In the genomic region with DNA sequence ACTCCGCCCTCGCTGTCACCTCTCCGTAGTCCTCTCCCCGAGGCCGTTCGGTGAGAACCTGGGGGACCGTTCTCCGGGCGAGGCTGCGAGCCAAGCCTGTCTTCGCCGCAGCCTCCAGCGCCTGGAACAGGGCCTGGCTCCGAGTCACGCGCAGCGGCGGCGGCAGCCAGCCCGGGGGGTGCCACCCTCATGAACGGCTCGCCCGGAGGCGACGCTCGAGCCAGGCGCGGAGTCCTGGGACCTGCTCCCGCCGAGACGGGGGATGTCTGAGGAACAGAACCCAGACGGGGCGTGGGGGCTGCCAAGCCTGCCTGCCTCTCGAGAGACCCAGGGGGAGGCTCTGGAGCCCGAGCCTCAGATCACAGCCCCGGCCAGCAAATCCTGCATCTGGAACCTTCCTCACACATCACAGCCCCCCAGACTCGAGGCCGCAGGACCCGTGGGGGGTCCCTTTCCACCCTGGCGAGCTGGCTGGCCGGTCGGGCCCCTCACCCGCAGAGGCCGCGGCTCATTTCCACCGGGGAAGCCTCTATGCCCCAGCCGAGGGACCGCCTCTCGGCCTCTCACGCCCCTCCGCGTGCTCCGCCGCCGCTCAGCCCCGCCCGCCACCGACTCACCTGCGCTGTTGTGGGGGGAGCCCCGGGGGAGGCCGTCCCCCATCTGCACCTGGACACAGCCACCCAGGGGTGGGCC, we compare ENCODE assay signal across 8 cellular contexts. TPM values are rescaled to one million over a fixed set of nuclear protein-coding genes. Genes with fewer than 3 reads are reported as not detected.
DNase-seq lines count a peak whose midpoint lies in the region; ATAC-seq, FAIRE-seq and TF ChIP-seq lines count a peak whose summit lies in the region.

No MANE protein-coding gene starts in this region.

- peaks cover 6 to 12% of the 10 kb centered on the region in 2 experiments; a peak in 3 of 4 replicates for H3K27me3 ChIP-seq in GM12878 (replicated peaks in 1 of 2; ENCODE audit: control insufficient read depth in 2 of 2, insufficient read depth in 2 of 2, low read length in 1 of 2)
- H3K27me3 ChIP-seq in stomach smooth muscle (ENCODE audit: control insufficient read depth in 1 of 2, insufficient read depth in 2 of 2, low read length in 2 of 2) = peaks cover 36 to 58% of the 10 kb centered on the region in 2 donors

- H3K79me2 ChIP-seq in GM12878 (ENCODE audit: control insufficient read depth, insufficient read depth, low read length) = no peaks in the 10 kb centered on the region

- H3K4me1 Mint-ChIP-seq in activated CD4-positive, alpha-beta T cell treated with anti-CD3 and anti-CD28 coated beads for 36 hours = peaks cover 33% of the 10 kb centered on the region

- CTCF ChIA-PET in activated CD4-positive, alpha-beta T cell treated with anti-CD3 and anti-CD28 coated beads for 36 hours (lab: Charles Lee) = interaction anchor here (2.5 kb wide), 1 partner anchor 30 kb away, joined by 8 read pairs; no protein-coding TSS in a partner anchor
- CTCF ChIA-PET in GM12878 (lab: Yijun Ruan, JAX) = interaction anchor here (1.4 to 2.9 kb wide), 3 partner anchors 30 to 244 kb away, joined by 4 to 9 read pairs (median 4); no protein-coding TSS in a partner anchor

- RAD21 ChIA-PET in GM12878 (lab: Charles Lee; ENCODE audit: unreplicated experiment) = interaction anchor here (1.7 to 5.8 kb wide), 3 partner anchors 13 to 48 kb away, joined by 3 to 40 read pairs (median 9); no protein-coding TSS in a partner anchor

- SMC1A ChIA-PET in GM12878 (lab: Charles Lee; ENCODE audit: uncharacterized antibody, unreplicated experiment) = no interaction called here

- no peak for TF ChIP-seq CTCF in GM12878 (IDR thresholded peaks at IDR 0.05 in 2 of 3, conservative IDR thresholded peaks at IDR 0.05 in 1 of 3; ENCODE audit: control insufficient read depth in 2 of 3, extremely low read depth in 1 of 3, insufficient read depth in 1 of 3, low read depth in 3 of 3, low read length in 3 of 3)

- H3K27ac ChIP-seq in GM12878 (ENCODE audit: control insufficient read depth, insufficient read depth) = no peak overlapping the region
- no peak overlapping the region for H3K27ac ChIP-seq in stomach smooth muscle (ENCODE audit: low read length)

- POLR2A ChIA-PET in activated CD4-positive, alpha-beta T cell treated with anti-CD3 and anti-CD28 coated beads for 36 hours (lab: Charles Lee) = interaction anchor here (0.8 kb wide), 1 partner anchor 15 kb away, joined by 3 read pairs; no protein-coding TSS in a partner anchor
- POLR2A ChIA-PET in GM12878 (lab: Charles Lee) = interaction anchor here (0.6 to 1.1 kb wide), 3 partner anchors 25 to 88 kb away, joined by 3 read pairs; no protein-coding TSS in a partner anchor

- peaks cover 5% of the 10 kb centered on the region for H3K36me3 Mint-ChIP-seq in activated CD4-positive, alpha-beta T cell treated with anti-CD3 and anti-CD28 coated beads for 36 hours (ENCODE audit: low read depth)

- no peak for TF ChIP-seq RAD21 in GM12878 (IDR thresholded peaks at IDR 0.05; ENCODE audit: insufficient read depth, low read depth, low read length)

- H3K9me3 ChIP-seq in GM12878 (replicated peaks; ENCODE audit: control insufficient read depth, insufficient read depth, low read length) (no peaks in the 10 kb centered on the region), stomach smooth muscle (ENCODE audit: control insufficient read depth in 2 of 2, low read length in 2 of 2) (no peaks in the 10 kb centered on the region)

- H3K27ac Mint-ChIP-seq in activated CD4-positive, alpha-beta T cell treated with anti-CD3 and anti-CD28 coated beads for 36 hours = no peak overlapping the region

- peaks cover 6% of the 10 kb centered on the region; the same call in 1 of the 2 replicates for H4K20me1 ChIP-seq in GM12878 (ENCODE audit: control insufficient read depth, insufficient read depth)

- TF ChIP-seq POLR2A in GM12878 (IDR thresholded peaks at IDR 0.05; ENCODE audit: low read depth, low read length) = no peak
- no peak for TF ChIP-seq POLR2A in GM12891 (IDR thresholded peaks at IDR 0.05; ENCODE audit: low read depth, low read length)

- intact Hi-C loops in activated CD4-positive, alpha-beta T cell treated with anti-CD3 and anti-CD28 coated beads for 36 hours (cut with DNase I, micrococcal nuclease) = loop anchor here in 1 of 2 experiments (5.0 kb wide), 1 partner anchor 33 kb away; no protein-coding TSS in a partner anchor
- intact Hi-C loops in GM12878 (cut with micrococcal nuclease; ENCODE audit: unreplicated experiment) (no loop called here), left colon (cut with DNase I, micrococcal nuclease) (no loop called here)

- in situ Hi-C loops in GM12878 (cut with MboI) = no loop called here

- FAIRE-seq in GM12878 (lab: Jason Lieb, UNC) (no peak), GM12891 (lab: Jason Lieb, UNC) (no peak)

- 0 out of 2 replicates have a peak overlapping the region, but pooled peaks have one; percentile 12 for H2AFZ ChIP-seq in GM12878 (ENCODE audit: control insufficient read depth, low read depth, low read length)

- peak; percentile 33 for ATAC-seq in activated CD4-positive, alpha-beta T cell treated with anti-CD3 and anti-CD28 coated beads for 36 hours
- ATAC-seq in GM12878 (no peak), left colon (peak; percentile 17), HG02798 (IDR thresholded peaks at IDR 0.05; ENCODE audit: poor library complexity, unreplicated experiment) (no peak)

- peak overlapping the region; percentile 68; the same call in 1 of the 2 replicates for H3K4me2 ChIP-seq in GM12878 (ENCODE audit: control insufficient read depth, insufficient read depth)

- peak overlapping the region; percentile 32; the same call in 1 of the 2 replicates for H3K4me3 ChIP-seq in GM12878
- peak overlapping the region; percentile 43 to 61 for H3K4me3 ChIP-seq in stomach smooth muscle (ENCODE audit: low read length in 2 of 2)

- no peak overlapping the region for H3K4me3 Mint-ChIP-seq in activated CD4-positive, alpha-beta T cell treated with anti-CD3 and anti-CD28 coated beads for 36 hours

- H3K9ac ChIP-seq in GM12878 (ENCODE audit: control insufficient read depth, insufficient read depth, low read length) = no peak overlapping the region; the same call in 1 of the 2 replicates
- H3K9ac ChIP-seq in stomach smooth muscle (ENCODE audit: low read length in 2 of 2) = no peak overlapping the region

- TF ChIP-seq EP300 in GM12878 (IDR thresholded peaks at IDR 0.05; ENCODE audit: borderline replicate concordance in 1 of 2, control insufficient read depth in 1 of 2, low read depth in 2 of 2, low read length in 2 of 2) = no peak

- no peaks in the 10 kb centered on the region for H3K9me3 Mint-ChIP-seq in activated CD4-positive, alpha-beta T cell treated with anti-CD3 and anti-CD28 coated beads for 36 hours (ENCODE audit: low read depth)

- DNase-seq in activated CD4-positive, alpha-beta T cell treated with anti-CD3 and anti-CD28 coated beads for 36 hours = peak; percentile 56
- no peak for DNase-seq in activated CD4-positive, alpha-beta T cell treated with anti-CD3 and anti-CD28 coated beads for 1 hour
- no peak for DNase-seq in GM12878 (ENCODE audit: low read depth, low spot score)
- no peak for DNase-seq in left colon
- no peak for DNase-seq in GM12891 (ENCODE audit: insufficient read length, low spot score)
- no peak for DNase-seq in NCI-H446 treated with DMSO at 0.1 percent for 48 hours (lab: John Stamatoyannopoulos, UW)

- 13% methylated on average over 47 of the region's 61 CpGs for WGBS in GM12878 (ENCODE audit: insufficient coverage, insufficient replicate concordance, low lambda C conversion rate, missing lambda C conversion rate)

- H3K36me3 ChIP-seq in GM12878 (ENCODE audit: control insufficient read depth in 2 of 2, insufficient read depth in 2 of 2, low read length in 1 of 2) (peaks cover 0 to 3% of the 10 kb centered on the region in 2 experiments; a peak in 2 of 4 replicates), stomach smooth muscle (ENCODE audit: control insufficient read depth in 2 of 2, insufficient read depth in 2 of 2, low read length in 2 of 2) (no peaks in the 10 kb centered on the region)

- H3K4me1 ChIP-seq in GM12878 (ENCODE audit: control insufficient read depth, insufficient read depth, low read length) (peaks cover 19% of the 10 kb centered on the region), stomach smooth muscle (ENCODE audit: control insufficient read depth, insufficient read depth, low read length) (peaks cover 36% of the 10 kb centered on the region)

- H3K27me3 Mint-ChIP-seq in activated CD4-positive, alpha-beta T cell treated with anti-CD3 and anti-CD28 coated beads for 36 hours = peaks cover 32% of the 10 kb centered on the region

- BruUV-seq in GM12878 (replicated peaks; lab: Mats Ljungman, UMichigan) = no TSS peak

RNA-seq across cellular contexts. Expression of gene SHISA8, which starts 4.1 kb away (rescaled TPM):
- 1 to 10 TPM; 1.4 to 1.9 TPM for total RNA-seq in activated CD4-positive, alpha-beta T cell treated with anti-CD3 and anti-CD28 coated beads for 36 hours
- 10.3 and 11.3 TPM in 2 replicates for total RNA-seq in GM12878 (2013; cell fraction: nucleolus; rRNA removed)
- total RNA-seq in GM12878 (2014; rRNA removed) = 3.6 and 6.8 TPM in 2 replicates
- total RNA-seq in GM12878 (2014; rRNA removed; fragmentation: Illumina TruSeq; extraction: Trizol) = 0.22 and 0.28 TPM in 2 replicates
- total RNA-seq in GM12878 (2021) = 8.6 and 10.1 TPM in 2 replicates
- 0.26 TPM for polyA plus RNA-seq in GM12878 (2011; ENCODE audit: low read depth)
- polyA plus RNA-seq in GM12878 (2011; rRNA removed) = 0.06 and 0.08 TPM in 2 replicates
- polyA plus RNA-seq in GM12878 (2011; cell fraction: cytosol; rRNA removed) = 0.03 and 0.33 TPM in 2 replicates
- 2.4 and 3.6 TPM in 2 replicates for polyA plus RNA-seq in GM12878 (2011; cell fraction: nucleus; rRNA removed)
- polyA plus RNA-seq in GM12878 (2012) = 3.6 and 5.2 TPM in 2 replicates
- polyA plus RNA-seq in GM12878 (2014; fragmentation: Illumina TruSeq; extraction: Trizol) = 0.06 TPM in 1 of 2 replicates, not detected in the other
- under 1 TPM; 0.13 to 0.40 TPM for polyA plus RNA-seq in GM12878 (2014; fragmentation: Nextera tagmentation; extraction: Ambion mirVana)
- polyA plus RNA-seq in GM12878 (2014; rRNA removed) = 5.9 and 6.5 TPM in 2 replicates
- polyA plus RNA-seq in GM12878 (2016; fragmentation: Nextera tagmentation; extraction: Ambion mirVana) = under 1 TPM; 0.20 to 0.27 TPM
- not detected in 2 replicates for polyA minus RNA-seq in GM12878 (2011; rRNA and poly(A)+ RNA removed)
- not detected in 2 replicates for polyA minus RNA-seq in GM12878 (2011; cell fraction: cytosol; rRNA and poly(A)+ RNA removed)
- polyA minus RNA-seq in GM12878 (2011; cell fraction: nucleus; rRNA and poly(A)+ RNA removed) = 0.29 TPM in 1 of 2 replicates, not detected in the other
- not detected for total RNA-seq in left colon
- polyA plus RNA-seq in GM12891 (2012; ENCODE audit: low read depth, missing spikeins) = 3.2 TPM

RNA-seq across cellular contexts. Expression of gene TNFRSF13C, which starts 15.9 kb away (rescaled TPM):
- total RNA-seq in activated CD4-positive, alpha-beta T cell treated with anti-CD3 and anti-CD28 coated beads for 36 hours = 1 to 10 TPM; 2.2 to 3.0 TPM
- 79.9 and 82.3 TPM in 2 replicates for total RNA-seq in GM12878 (2013; cell fraction: nucleolus; rRNA removed)
- total RNA-seq in GM12878 (2014; rRNA removed) (35.9 and 37.6 TPM in 2 replicates), GM12878 (2014; rRNA removed; fragmentation: Illumina TruSeq; extraction: Trizol) (22.3 and 23.2 TPM in 2 replicates), GM12878 (2021) (90.1 and 91.4 TPM in 2 replicates), left colon (1 to 10 TPM; 1.2 to 1.5 TPM)
- polyA plus RNA-seq in GM12878 (2011; ENCODE audit: low read depth) = 30.0 TPM
- polyA plus RNA-seq in GM12878 (2011; rRNA removed) (9.7 and 16.4 TPM in 2 replicates), GM12878 (2014; fragmentation: Illumina TruSeq; extraction: Trizol) (20.6 and 26.9 TPM in 2 replicates), GM12878 (2014; fragmentation: Nextera tagmentation; extraction: Ambion mirVana) (1 to 10 TPM; 6.9 to 9.6 TPM), GM12878 (2014; rRNA removed) (42.3 and 43.0 TPM in 2 replicates), GM12878 (2016; fragmentation: Nextera tagmentation; extraction: Ambion mirVana) (10 to 100 TPM; 26.6 to 30.4 TPM)
- 18.3 and 19.9 TPM in 2 replicates for polyA plus RNA-seq in GM12878 (2011; cell fraction: cytosol; rRNA removed)
- polyA plus RNA-seq in GM12878 (2011; cell fraction: nucleus; rRNA removed) = 43.6 and 44.2 TPM in 2 replicates
- polyA plus RNA-seq in GM12878 (2012) = 50.9 and 59.0 TPM in 2 replicates
- polyA minus RNA-seq in GM12878 (2011; rRNA and poly(A)+ RNA removed) = 24.8 and 41.5 TPM in 2 replicates
- 20.1 and 23.4 TPM in 2 replicates for polyA minus RNA-seq in GM12878 (2011; cell fraction: cytosol; rRNA and poly(A)+ RNA removed)
- polyA minus RNA-seq in GM12878 (2011; cell fraction: nucleus; rRNA and poly(A)+ RNA removed) = 12.0 and 20.7 TPM in 2 replicates
- polyA plus RNA-seq in GM12891 (2012; ENCODE audit: low read depth, missing spikeins) = 29.1 TPM

RNA-seq across cellular contexts. Expression of gene CENPM, which starts 36.2 kb away (rescaled TPM):
- 10 to 100 TPM; 65.2 to 82.1 TPM for total RNA-seq in activated CD4-positive, alpha-beta T cell treated with anti-CD3 and anti-CD28 coated beads for 36 hours
- total RNA-seq in GM12878 (2013; cell fraction: nucleolus; rRNA removed) = 125 and 139 TPM in 2 replicates
- 145 and 158 TPM in 2 replicates for total RNA-seq in GM12878 (2014; rRNA removed)
- 45.3 and 53.0 TPM in 2 replicates for total RNA-seq in GM12878 (2014; rRNA removed; fragmentation: Illumina TruSeq; extraction: Trizol)
- total RNA-seq in GM12878 (2021) = 81.6 and 84.4 TPM in 2 replicates
- polyA plus RNA-seq in GM12878 (2011; ENCODE audit: low read depth) = 21.9 TPM
- polyA plus RNA-seq in GM12878 (2011; rRNA removed) = 26.6 and 67.9 TPM in 2 replicates
- 113 and 161 TPM in 2 replicates for polyA plus RNA-seq in GM12878 (2011; cell fraction: cytosol; rRNA removed)
- polyA plus RNA-seq in GM12878 (2011; cell fraction: nucleus; rRNA removed) = 245 and 256 TPM in 2 replicates
- 42.1 and 48.8 TPM in 2 replicates for polyA plus RNA-seq in GM12878 (2012)
- 9.8 and 38.9 TPM in 2 replicates for polyA plus RNA-seq in GM12878 (2014; fragmentation: Illumina TruSeq; extraction: Trizol)
- polyA plus RNA-seq in GM12878 (2014; fragmentation: Nextera tagmentation; extraction: Ambion mirVana) = 10 to 100 TPM; 36.7 to 62.3 TPM
- 126 and 148 TPM in 2 replicates for polyA plus RNA-seq in GM12878 (2014; rRNA removed)
- polyA plus RNA-seq in GM12878 (2016; fragmentation: Nextera tagmentation; extraction: Ambion mirVana) = 100 to 1,000 TPM; 177 to 212 TPM
- 70.4 and 125 TPM in 2 replicates for polyA minus RNA-seq in GM12878 (2011; rRNA and poly(A)+ RNA removed)
- polyA minus RNA-seq in GM12878 (2011; cell fraction: cytosol; rRNA and poly(A)+ RNA removed) = 28.6 and 42.6 TPM in 2 replicates
- 82.8 and 123 TPM in 2 replicates for polyA minus RNA-seq in GM12878 (2011; cell fraction: nucleus; rRNA and poly(A)+ RNA removed)
- 10 to 100 TPM in 1 of 2 donors, 1 to 10 TPM in 1; 7.5 to 16.4 TPM for total RNA-seq in left colon
- 45.1 TPM for polyA plus RNA-seq in GM12891 (2012; ENCODE audit: low read depth, missing spikeins)

RNA-seq across cellular contexts. Expression of gene SEPTIN3, which starts 58.5 kb away (rescaled TPM):
- 1 to 10 TPM; 1.8 to 2.2 TPM for total RNA-seq in activated CD4-positive, alpha-beta T cell treated with anti-CD3 and anti-CD28 coated beads for 36 hours
- 1.1 and 1.5 TPM in 2 replicates for total RNA-seq in GM12878 (2013; cell fraction: nucleolus; rRNA removed)
- total RNA-seq in GM12878 (2014; rRNA removed) (1.1 and 1.5 TPM in 2 replicates), GM12878 (2014; rRNA removed; fragmentation: Illumina TruSeq; extraction: Trizol) (1.3 and 1.4 TPM in 2 replicates), GM12878 (2021) (1.7 and 1.9 TPM in 2 replicates), left colon (under 1 TPM; 0.43 to 0.56 TPM)
- polyA plus RNA-seq in GM12878 (2011; ENCODE audit: low read depth) = 0.22 TPM
- polyA plus RNA-seq in GM12878 (2011; rRNA removed) (0.43 and 0.52 TPM in 2 replicates), GM12878 (2014; fragmentation: Illumina TruSeq; extraction: Trizol) (3.1 TPM in 2 replicates), GM12878 (2014; fragmentation: Nextera tagmentation; extraction: Ambion mirVana) (under 1 TPM; 0.39 to 0.60 TPM), GM12878 (2014; rRNA removed) (1.5 and 1.8 TPM in 2 replicates), GM12878 (2016; fragmentation: Nextera tagmentation; extraction: Ambion mirVana) (under 1 TPM; 0.05 to 0.15 TPM)
- 0.28 and 0.31 TPM in 2 replicates for polyA plus RNA-seq in GM12878 (2011; cell fraction: cytosol; rRNA removed)
- 0.59 and 0.82 TPM in 2 replicates for polyA plus RNA-seq in GM12878 (2011; cell fraction: nucleus; rRNA removed)
- polyA plus RNA-seq in GM12878 (2012) = 0.49 and 1.3 TPM in 2 replicates
- 0.52 and 0.73 TPM in 2 replicates for polyA minus RNA-seq in GM12878 (2011; rRNA and poly(A)+ RNA removed)
- not detected in 2 replicates for polyA minus RNA-seq in GM12878 (2011; cell fraction: cytosol; rRNA and poly(A)+ RNA removed)
- 0.19 and 0.36 TPM in 2 replicates for polyA minus RNA-seq in GM12878 (2011; cell fraction: nucleus; rRNA and poly(A)+ RNA removed)
- 0.71 TPM for polyA plus RNA-seq in GM12891 (2012; ENCODE audit: low read depth, missing spikeins)

Comparison
In these comparisons a context has a peak if more than half of its experiments do, and no peak if none do; other contexts are left out.
1. ATAC-seq: peak in activated CD4-positive, alpha-beta T cell treated with anti-CD3 and anti-CD28 coated beads for 36 hours (single experiment) and left colon (single experiment); none in GM12878 (single experiment) and HG02798 (single experiment).
2. RNA of gene TNFRSF13C, which starts 15.9 kb away (total RNA-seq): 22.3 to 91.4 TPM in GM12878; 2.2 to 3.0 TPM in activated CD4-positive, alpha-beta T cell treated with anti-CD3 and anti-CD28 coated beads for 36 hours and 1.2 to 1.5 TPM in left colon; every median in the first group is over 4 times any median in the second.